In genomic region chr10:93437000-93437945, GRCh38 we compare ENCODE assay signal across 8 cellular contexts. TPM values are rescaled to one million over a fixed set of nuclear protein-coding genes. Genes with fewer than 3 reads are reported as not detected.
DNase-seq lines count a peak whose midpoint lies in the region; ATAC-seq and TF ChIP-seq lines count a peak whose summit lies in the region.

No MANE protein-coding gene starts in this region.

- H3K27me3 ChIP-seq in SK-N-SH (ENCODE audit: insufficient read depth) = no peaks in the 10 kb centered on the region

- peaks cover 0 to 18% of the 10 kb centered on the region in 2 experiments for H3K36me3 ChIP-seq in SK-N-SH (replicated peaks in 1 of 2; ENCODE audit: control insufficient read depth in 1 of 2, insufficient read depth in 2 of 2, low read length in 1 of 2)

- POLR2A ChIA-PET in SK-N-SH (lab: Yijun Ruan, JAX) = no interaction called here

- H3K9me3 Mint-ChIP-seq in stimulated activated naive CD8-positive, alpha-beta T cell treated with anti-CD3 and anti-CD28 coated beads, Interleukin-15, amount 100 ng/mL, for 72 hours = no peaks in the 10 kb centered on the region

- no peak overlapping the region for H2AFZ ChIP-seq in SK-N-SH (ENCODE audit: low read depth)

- peak overlapping the region; percentile 94 for H3K9ac ChIP-seq in SK-N-SH

- no peak for TF ChIP-seq RAD21 in SK-N-SH (IDR thresholded peaks at IDR 0.05; ENCODE audit: low read length)

- H3K4me3 ChIP-seq in SK-N-SH (ENCODE audit: low read depth in 2 of 2, low read length in 1 of 2) (peak overlapping the region; percentile 15 to 38; a peak in 3 of 4 replicates), fibroblast of villous mesenchyme (ENCODE audit: low read depth, low read length) (peak overlapping the region; percentile 9)

- ATAC-seq in stimulated activated naive CD8-positive, alpha-beta T cell treated with anti-CD3 and anti-CD28 coated beads, Interleukin-15, amount 100 ng/mL, for 72 hours = no peak
- ATAC-seq in HG03378 (IDR thresholded peaks at IDR 0.05; ENCODE audit: unreplicated experiment) (no peak), GM18868 (IDR thresholded peaks at IDR 0.05; ENCODE audit: unreplicated experiment) (no peak)

- no peak overlapping the region for H3K27ac Mint-ChIP-seq in stimulated activated naive CD8-positive, alpha-beta T cell treated with anti-CD3 and anti-CD28 coated beads, Interleukin-15, amount 100 ng/mL, for 72 hours

- DNase-seq in GM04504 (ENCODE audit: low read depth) = peak; percentile 98
- no peak for DNase-seq in SK-N-SH
- peak; percentile 100 for DNase-seq in fibroblast of villous mesenchyme (ENCODE audit: low read depth)
- DNase-seq in non-pigmented ciliary epithelial cell (ENCODE audit: low read depth) = peak; percentile 98
- DNase-seq in stimulated activated naive CD8-positive, alpha-beta T cell treated with anti-CD3 and anti-CD28 coated beads, Interleukin-15, amount 100 ng/mL, for 72 hours = no peak
- DNase-seq in T-helper 1 cell = no peak

- peak overlapping the region; percentile 66 for H3K4me2 ChIP-seq in SK-N-SH

- no peak; the same call in 1 of the 2 replicates for TF ChIP-seq CTCF in SK-N-SH (IDR thresholded peaks at IDR 0.05)
- no peak for TF ChIP-seq CTCF in fibroblast of villous mesenchyme (IDR thresholded peaks at IDR 0.05; ENCODE audit: insufficient read depth, low read depth, low read length)

- CTCF ChIA-PET in SK-N-SH (lab: Yijun Ruan, JAX) = no interaction called here

- H3K9me2 ChIP-seq in SK-N-SH = no peaks in the 10 kb centered on the region

- peak in 1 of 2 experiments; percentile 60; a peak in 1 of 4 replicates for TF ChIP-seq EP300 in SK-N-SH (IDR thresholded peaks at IDR 0.05; ENCODE audit: borderline replicate concordance in 1 of 2, low read depth in 1 of 2, low read length in 1 of 2)

- no peaks in the 10 kb centered on the region for H3K4me1 Mint-ChIP-seq in stimulated activated naive CD8-positive, alpha-beta T cell treated with anti-CD3 and anti-CD28 coated beads, Interleukin-15, amount 100 ng/mL, for 72 hours

- no peak overlapping the region for H3K4me3 Mint-ChIP-seq in stimulated activated naive CD8-positive, alpha-beta T cell treated with anti-CD3 and anti-CD28 coated beads, Interleukin-15, amount 100 ng/mL, for 72 hours

- WGBS in SK-N-SH (ENCODE audit: low lambda C conversion rate) = 17% methylated on average over 13 of the region's 18 CpGs

- peak overlapping the region; percentile 92 to 100 for H3K27ac ChIP-seq in SK-N-SH (ENCODE audit: low read depth in 2 of 2, low read length in 1 of 2)

- no peaks in the 10 kb centered on the region for H3K9me3 ChIP-seq in SK-N-SH

- peaks cover 73% of the 10 kb centered on the region for H3K79me2 ChIP-seq in SK-N-SH (ENCODE audit: insufficient read depth)

- H3K4me1 ChIP-seq in SK-N-SH (ENCODE audit: control insufficient read depth in 1 of 2, insufficient read depth in 2 of 2, low read depth in 1 of 2, low read length in 1 of 2) = peaks cover 14 to 57% of the 10 kb centered on the region in 2 experiments

- no peaks in the 10 kb centered on the region for H4K20me1 ChIP-seq in SK-N-SH (ENCODE audit: insufficient read depth)

- peaks cover 53% of the 10 kb centered on the region for H3F3A ChIP-seq in SK-N-SH (replicated peaks; ENCODE audit: insufficient read depth)

- H3K27me3 Mint-ChIP-seq in stimulated activated naive CD8-positive, alpha-beta T cell treated with anti-CD3 and anti-CD28 coated beads, Interleukin-15, amount 100 ng/mL, for 72 hours = no peaks in the 10 kb centered on the region

TF ChIP-seq in SK-N-SH, 30 proteins besides CTCF, POLR2A, EP300 and RAD21 (continues in another document):
- TF ChIP-seq TEAD4 (IDR thresholded peaks at IDR 0.05; ENCODE audit: borderline replicate concordance, insufficient read depth) (peak; percentile 87), SMC3 (IDR thresholded peaks at IDR 0.05; ENCODE audit: low read depth, low read length) (no peak), MEF2A (IDR thresholded peaks at IDR 0.05; ENCODE audit: borderline replicate concordance, low read depth) (no peak), MAX (IDR thresholded peaks at IDR 0.05; ENCODE audit: low read depth) (peak; percentile 86), USF2 (IDR thresholded peaks at IDR 0.05; ENCODE audit: borderline replicate concordance, low read depth, low read length) (no peak), MXI1 (IDR thresholded peaks at IDR 0.05; ENCODE audit: low read depth, low read length) (no peak), YY1 (IDR thresholded peaks at IDR 0.05; ENCODE audit: low read depth) (no peak), FOXM1 (IDR thresholded peaks at IDR 0.05; ENCODE audit: low read depth) (0 out of 2 replicates have a peak, but pooled peaks have one; percentile 16), RXRA (IDR thresholded peaks at IDR 0.05; ENCODE audit: borderline replicate concordance, low read depth) (0 out of 2 replicates have a peak, but pooled peaks have one; percentile 46), RCOR1 (IDR thresholded peaks at IDR 0.05; ENCODE audit: low read length) (no peak), ELF1 (IDR thresholded peaks at IDR 0.05) (no peak), NRF1 (IDR thresholded peaks at IDR 0.05; ENCODE audit: low read depth, low read length) (no peak), USF1 (IDR thresholded peaks at IDR 0.05; ENCODE audit: borderline replicate concordance, low read depth) (peak; percentile 59; the same call in 1 of the 2 replicates), GATA2 (CRISPR knock-in tag; IDR thresholded peaks at IDR 0.05) (no peak), CHD2 (IDR thresholded peaks at IDR 0.05; ENCODE audit: low read length, partially characterized antibody) (no peak), ZBTB33 (IDR thresholded peaks at IDR 0.05; ENCODE audit: borderline replicate concordance, low read depth) (no peak), NFIC (IDR thresholded peaks at IDR 0.05; ENCODE audit: borderline replicate concordance) (peak; percentile 40; the same call in 1 of the 2 replicates), RFX5 (IDR thresholded peaks at IDR 0.05; ENCODE audit: low read length) (no peak), PBX3 (IDR thresholded peaks at IDR 0.05) (peak; percentile 45; the same call in 1 of the 2 replicates), FOSL2 (IDR thresholded peaks at IDR 0.05; ENCODE audit: borderline replicate concordance, low read depth) (peak; percentile 85)

RNA-seq across cellular contexts. Expression of gene MYOF, which starts 44.9 kb away (rescaled TPM):
- 103 and 134 TPM in 2 replicates for polyA plus RNA-seq in SK-N-SH (2012; rRNA removed)
- polyA plus RNA-seq in SK-N-SH (2012; cell fraction: cytosol; rRNA removed) = 116 and 117 TPM in 2 replicates
- polyA plus RNA-seq in SK-N-SH (2012; cell fraction: nucleus; rRNA removed) = 121 and 175 TPM in 2 replicates
- 263 and 323 TPM in 2 replicates for total RNA-seq in fibroblast of villous mesenchyme

RNA-seq across cellular contexts. Expression of gene CEP55, which starts 59.1 kb away (rescaled TPM):
- polyA plus RNA-seq in SK-N-SH (2012; rRNA removed) = 9.8 and 11.3 TPM in 2 replicates
- polyA plus RNA-seq in SK-N-SH (2012; cell fraction: cytosol; rRNA removed) = 14.8 and 16.8 TPM in 2 replicates
- polyA plus RNA-seq in SK-N-SH (2012; cell fraction: nucleus; rRNA removed) = 3.9 and 8.0 TPM in 2 replicates
- total RNA-seq in fibroblast of villous mesenchyme = 20.0 and 35.0 TPM in 2 replicates

Comparison
In these comparisons a context has a peak if more than half of its experiments do, and no peak if none do; other contexts are left out.
1. DNase-seq: peak in GM04504 (single experiment), fibroblast of villous mesenchyme (single experiment) and non-pigmented ciliary epithelial cell (single experiment); none in SK-N-SH (single experiment), stimulated activated naive CD8-positive, alpha-beta T cell treated with anti-CD3 and anti-CD28 coated beads, Interleukin-15, amount 100 ng/mL, for 72 hours (0 of 2) and T-helper 1 cell (0 of 5).